Comparison of ENCODE assay signal across 2 cellular contexts in genomic region chr17:39694593-39694992, GRCh38.
TF ChIP-seq lines count a peak whose summit lies in the region.

No MANE protein-coding gene starts in this region.

TF ChIP-seq in GM23338, 12 proteins besides CTCF, POLR2A, EP300 and RAD21:
- TF ChIP-seq ZNF331 (CRISPR knock-in tag; IDR thresholded peaks at IDR 0.05; ENCODE audit: low read depth): no peak
- no peak for TF ChIP-seq ZNF462 (CRISPR knock-in tag; IDR thresholded peaks at IDR 0.05)
- TF ChIP-seq POLR2AphosphoS5 (IDR thresholded peaks at IDR 0.05; ENCODE audit: low read depth): no peak
- TF ChIP-seq STAT1 (IDR thresholded peaks at IDR 0.05; ENCODE audit: unreplicated experiment): no peak
- TF ChIP-seq CREB1 (CRISPR knock-in tag; IDR thresholded peaks at IDR 0.05; ENCODE audit: low read depth): no peak

TF ChIP-seq in K562, 482 proteins besides CTCF, POLR2A, EP300 and RAD21:
- TF ChIP-seq ZNF175 (CRISPR knock-in tag; IDR thresholded peaks at IDR 0.05; ENCODE audit: low read depth) (no peak), IFI16 (CRISPR knock-in tag; IDR thresholded peaks at IDR 0.05) (no peak), NR2C2 (CRISPR knock-in tag; IDR thresholded peaks at IDR 0.05) (no peak), NR2C2 (tag; IDR thresholded peaks at IDR 0.05) (no peak), ZNF174 (CRISPR knock-in tag; IDR thresholded peaks at IDR 0.05) (no peak), MCM5 (IDR thresholded peaks at IDR 0.05; ENCODE audit: low read depth) (no peak), HMG20A (CRISPR knock-in tag; conservative IDR thresholded peaks at IDR 0.05) (no peak), CEBPB (tag; IDR thresholded peaks at IDR 0.05) (no peak), SLC30A9 (CRISPR knock-in tag; IDR thresholded peaks at IDR 0.05) (no peak), ZFP1 (CRISPR knock-in tag; IDR thresholded peaks at IDR 0.05) (no peak), KLF1 (tag; IDR thresholded peaks at IDR 0.05) (no peak), ZNF224 (CRISPR knock-in tag; IDR thresholded peaks at IDR 0.05) (no peak)
- TF ChIP-seq, protein P1, sequence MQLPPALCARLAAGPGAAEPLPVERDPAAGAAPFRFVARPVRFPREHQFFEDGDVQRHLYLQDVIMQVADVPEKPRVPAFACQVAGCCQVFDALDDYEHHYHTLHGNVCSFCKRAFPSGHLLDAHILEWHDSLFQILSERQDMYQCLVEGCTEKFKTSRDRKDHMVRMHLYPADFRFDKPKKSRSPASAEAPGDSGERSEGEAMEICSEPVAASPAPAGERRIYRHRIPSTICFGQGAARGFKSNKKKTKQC (CRISPR knock-in tag; IDR thresholded peaks at IDR 0.05): no peak
- TF ChIP-seq, protein P2, sequence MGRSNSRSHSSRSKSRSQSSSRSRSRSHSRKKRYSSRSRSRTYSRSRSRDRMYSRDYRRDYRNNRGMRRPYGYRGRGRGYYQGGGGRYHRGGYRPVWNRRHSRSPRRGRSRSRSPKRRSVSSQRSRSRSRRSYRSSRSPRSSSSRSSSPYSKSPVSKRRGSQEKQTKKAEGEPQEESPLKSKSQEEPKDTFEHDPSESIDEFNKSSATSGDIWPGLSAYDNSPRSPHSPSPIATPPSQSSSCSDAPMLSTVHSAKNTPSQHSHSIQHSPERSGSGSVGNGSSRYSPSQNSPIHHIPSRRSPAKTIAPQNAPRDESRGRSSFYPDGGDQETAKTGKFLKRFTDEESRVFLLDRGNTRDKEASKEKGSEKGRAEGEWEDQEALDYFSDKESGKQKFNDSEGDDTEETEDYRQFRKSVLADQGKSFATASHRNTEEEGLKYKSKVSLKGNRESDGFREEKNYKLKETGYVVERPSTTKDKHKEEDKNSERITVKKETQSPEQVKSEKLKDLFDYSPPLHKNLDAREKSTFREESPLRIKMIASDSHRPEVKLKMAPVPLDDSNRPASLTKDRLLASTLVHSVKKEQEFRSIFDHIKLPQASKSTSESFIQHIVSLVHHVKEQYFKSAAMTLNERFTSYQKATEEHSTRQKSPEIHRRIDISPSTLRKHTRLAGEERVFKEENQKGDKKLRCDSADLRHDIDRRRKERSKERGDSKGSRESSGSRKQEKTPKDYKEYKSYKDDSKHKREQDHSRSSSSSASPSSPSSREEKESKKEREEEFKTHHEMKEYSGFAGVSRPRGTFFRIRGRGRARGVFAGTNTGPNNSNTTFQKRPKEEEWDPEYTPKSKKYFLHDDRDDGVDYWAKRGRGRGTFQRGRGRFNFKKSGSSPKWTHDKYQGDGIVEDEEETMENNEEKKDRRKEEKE (IDR thresholded peaks at IDR 0.05; ENCODE audit: borderline replicate concordance in 1 of 2, control insufficient read depth in 1 of 2, low read depth in 2 of 2, low read length in 1 of 2): no peak
TF ChIP-seq in K562: peak in this region for 0.
